ENCODE assay signal across 16 cellular contexts in genomic region chr12:6369916-6370575, GRCh38. TPM values are rescaled to one million over a fixed set of nuclear protein-coding genes. Genes with fewer than 3 reads are reported as not detected.
DNase-seq lines count a peak whose midpoint lies in the region; ATAC-seq and TF ChIP-seq lines count a peak whose summit lies in the region.
"Had no signal": no experiment of that assay in that cellular context is flagged by ENCODE, and none has a peak within 500 bp of the region (broad histone marks: within the 10 kb centered on the region; RNA-seq: fewer than 3 reads in every experiment).

No MANE protein-coding gene starts in this region.

- no peaks in the 10 kb centered on the region for H3K36me3 ChIP-seq in BLaER1 treated with 17β-estradiol and CSF1 and Interleukin-3, amounts not matched to agents 10 nM and 100 nM
- no peaks in the 10 kb centered on the region for H3K36me3 ChIP-seq in PC-3 (ENCODE audit: low read depth, low read length)
- no peaks in the 10 kb centered on the region for H3K36me3 ChIP-seq in trophoblast cell (ENCODE audit: control insufficient read depth in 1 of 2, insufficient read depth in 2 of 2, low read length in 2 of 2)
- H3K36me3 ChIP-seq: tibial artery had no signal

- H3K9ac ChIP-seq in BLaER1 treated with 17β-estradiol and CSF1 and Interleukin-3, amounts not matched to agents 10 nM and 100 nM, result peak overlapping the region in 3 of 11 experiments; percentile 12 to 37 (median 36); a peak in 3 of 22 replicates
- H3K9ac ChIP-seq in PC-3 (ENCODE audit: low read length), result peak overlapping the region; percentile 70; the same call in 1 of the 2 replicates
- no peak overlapping the region for H3K9ac ChIP-seq in trophoblast cell (ENCODE audit: low read length)

- no peak overlapping the region for H4K8ac ChIP-seq in trophoblast cell (ENCODE audit: low read depth, low read length)

- POLR2A ChIA-PET in PC-3 (lab: Charles Lee; ENCODE audit: unreplicated experiment), result no interaction called here

- no peaks in the 10 kb centered on the region for H3K9me2 ChIP-seq in PC-3 (replicated peaks; ENCODE audit: low read length)

- BruUV-seq in PC-3 (replicated peaks; lab: Mats Ljungman, UMichigan), result no TSS peak

- H4K12ac ChIP-seq in trophoblast cell (ENCODE audit: low read depth, low read length), result no peak overlapping the region

- TF ChIP-seq CTCF in PC-3 (conservative IDR thresholded peaks at IDR 0.05; ENCODE audit: low read depth, low read length) (no peak), fibroblast of mammary gland (conservative IDR thresholded peaks at IDR 0.05; ENCODE audit: control insufficient read depth, insufficient read depth, low read depth, low read length) (no peak)

- peaks cover 20% of the 10 kb centered on the region for H3K79me1 ChIP-seq in trophoblast cell (ENCODE audit: low read length)

- H3K4ac ChIP-seq in trophoblast cell (ENCODE audit: low read depth, low read length), result peak overlapping the region; percentile 14

- H3K4me3 ChIP-seq in BLaER1 treated with 17β-estradiol and CSF1 and Interleukin-3, amounts not matched to agents 10 nM and 100 nM, result no peak overlapping the region
- H3K4me3 ChIP-seq in PC-3 (ENCODE audit: low read length) (no peak overlapping the region), fibroblast of mammary gland (ENCODE audit: control insufficient read depth, low read depth, low read length) (no peak overlapping the region), trophoblast cell (ENCODE audit: low read depth, low read length) (no peak overlapping the region)
- H3K4me3 ChIP-seq: SK-N-MC, tibial artery had no signal

- DNase-seq in PC-3 (no peak), fibroblast of mammary gland (ENCODE audit: low read depth) (peak; percentile 68), trophoblast cell (no peak), foreskin melanocyte (no peak)
- DNase-seq: activated CD4-positive, alpha-beta T cell treated with anti-CD3 and anti-CD28 coated beads, Interleukin-2, amount 10 ng/mL, durations not matched to agents 24 days and 14 days; activated naive CD4-positive, alpha-beta T cell treated with Interleukin-2 at 50 U/mL for 16 hours; CD8-positive, alpha-beta memory T cell; KBM-7; NCI-H2171 treated with DMSO at 0.1 percent for 48 hours; nucleus accumbens; tibial artery had no signal

- H3K27me3 ChIP-seq in BLaER1 treated with 17β-estradiol and CSF1 and Interleukin-3, amounts not matched to agents 10 nM and 100 nM, result no peaks in the 10 kb centered on the region
- H3K27me3 ChIP-seq in PC-3 (ENCODE audit: low read length) (no peaks in the 10 kb centered on the region), trophoblast cell (ENCODE audit: insufficient read depth, low read length) (no peaks in the 10 kb centered on the region)
- H3K27me3 ChIP-seq: tibial artery had no signal

- peaks cover 5% of the 10 kb centered on the region for H3F3A ChIP-seq in PC-3 (ENCODE audit: low read length, unreplicated experiment)

- peak overlapping the region; percentile 48 to 83 (median 71) for H3K4me2 ChIP-seq in BLaER1 treated with 17β-estradiol and CSF1 and Interleukin-3, amounts not matched to agents 10 nM and 100 nM
- H3K4me2 ChIP-seq in PC-3 (ENCODE audit: low read length) (peak overlapping the region; percentile 63; the same call in 1 of the 2 replicates), trophoblast cell (ENCODE audit: low read length) (no peak overlapping the region)

- peak overlapping the region in 6 of 11 experiments; percentile 15 to 57 (median 39); a peak in 7 of 22 replicates for H3K27ac ChIP-seq in BLaER1 treated with 17β-estradiol and CSF1 and Interleukin-3, amounts not matched to agents 10 nM and 100 nM
- H3K27ac ChIP-seq in PC-3 (ENCODE audit: low read length), result peak overlapping the region; percentile 98
- no peak overlapping the region for H3K27ac ChIP-seq in trophoblast cell (ENCODE audit: low read depth, low read length)
- H3K27ac ChIP-seq: SK-N-MC had no signal

- WGBS in trophoblast cell (ENCODE audit: extremely low coverage, insufficient coverage, insufficient read length), result no CpG with 5 or more reads among the region's 9 CpGs

- H2AFZ ChIP-seq in PC-3 (ENCODE audit: low read length) (no peak overlapping the region), trophoblast cell (ENCODE audit: insufficient read depth, low read length, poor library complexity) (no peak overlapping the region)

- 0 out of 2 replicates have a peak, but pooled peaks cover 5% of the 10 kb centered on the region for H3K79me2 ChIP-seq in PC-3 (ENCODE audit: low read length)
- H3K79me2 ChIP-seq in trophoblast cell (ENCODE audit: control insufficient read depth, insufficient read depth, low read length, poor library complexity), result peaks cover 3% of the 10 kb centered on the region

- no peak overlapping the region for H2BK12ac ChIP-seq in trophoblast cell (ENCODE audit: low read length)

- H3K14ac ChIP-seq in trophoblast cell (ENCODE audit: low read length), result no peak overlapping the region

- H2AK5ac ChIP-seq in trophoblast cell (ENCODE audit: low read length), result peak overlapping the region; percentile 11

- H2BK120ac ChIP-seq in trophoblast cell (ENCODE audit: insufficient read depth, low read length, poor library complexity), result no peak overlapping the region

- ATAC-seq in PC-3 (no peak), HG03521 (IDR thresholded peaks at IDR 0.05; ENCODE audit: unreplicated experiment) (no peak), GM18909 (IDR thresholded peaks at IDR 0.05; ENCODE audit: poor library complexity, unreplicated experiment) (no peak), HG03045 (IDR thresholded peaks at IDR 0.05; ENCODE audit: unreplicated experiment) (no peak)

- H4K20me1 ChIP-seq in BLaER1 treated with 17β-estradiol and CSF1 and Interleukin-3, amounts not matched to agents 10 nM and 100 nM, result no peaks in the 10 kb centered on the region
- no peaks in the 10 kb centered on the region for H4K20me1 ChIP-seq in PC-3 (ENCODE audit: low read length)

- H2BK5ac ChIP-seq in trophoblast cell (ENCODE audit: low read depth, low read length, poor library complexity), result no peak overlapping the region

- peak overlapping the region; percentile 42 for H3K18ac ChIP-seq in trophoblast cell (ENCODE audit: low read length)

- intact Hi-C loops in PC-3 (cut with micrococcal nuclease), result loop anchor here (2.0 kb wide), 1 partner anchor 33 kb away; no protein-coding TSS in a partner anchor

- CTCF ChIA-PET in PC-3 (lab: Charles Lee), result no interaction called here

- H4K91ac ChIP-seq in trophoblast cell (ENCODE audit: low read depth, low read length), result peak overlapping the region; percentile 37

- H3K23ac ChIP-seq in trophoblast cell (ENCODE audit: low read length), result no peak overlapping the region

- H3K9me3 ChIP-seq in BLaER1 treated with 17β-estradiol and CSF1 and Interleukin-3, amounts not matched to agents 10 nM and 100 nM (replicated peaks in 1 of 11), result no peaks in the 10 kb centered on the region
- H3K9me3 ChIP-seq in PC-3 (ENCODE audit: low read length), result no peaks in the 10 kb centered on the region
- peaks cover 1% of the 10 kb centered on the region for H3K9me3 ChIP-seq in trophoblast cell (ENCODE audit: insufficient read depth, low read depth, low read length)
- H3K9me3 ChIP-seq: tibial artery had no signal

- peaks cover 61 to 82% (median 68%) of the 10 kb centered on the region in 10 experiments for H3K4me1 ChIP-seq in BLaER1 treated with 17β-estradiol and CSF1 and Interleukin-3, amounts not matched to agents 10 nM and 100 nM
- H3K4me1 ChIP-seq in PC-3 (ENCODE audit: insufficient read depth, low read length), result peaks cover 65% of the 10 kb centered on the region
- peaks cover 32 to 35% of the 10 kb centered on the region in 2 experiments for H3K4me1 ChIP-seq in trophoblast cell (ENCODE audit: control insufficient read depth in 1 of 2, insufficient read depth in 2 of 2, low read length in 2 of 2)

RNA-seq across cellular contexts. Expression of gene SCNN1A, which starts 5.3 kb away (rescaled TPM):
- total RNA-seq in PC-3 (2014; rRNA removed), result 2.3 and 2.9 TPM in 2 replicates
- polyA plus RNA-seq in trophoblast cell (2013), result 2.3 and 2.7 TPM in 2 replicates
- total RNA-seq: activated CD4-positive, alpha-beta T cell treated with anti-CD3 and anti-CD28 coated beads, Interleukin-2, amount 10 ng/mL, durations not matched to agents 24 days and 14 days had no signal

RNA-seq across cellular contexts. Expression of gene LTBR, which starts 13.9 kb away (rescaled TPM):
- total RNA-seq in PC-3 (2014; rRNA removed), result 160 and 163 TPM in 2 replicates
- 34.3 and 34.8 TPM in 2 replicates for polyA plus RNA-seq in trophoblast cell (2013)
- polyA plus RNA-seq: CD8-positive, alpha-beta memory T cell had no signal

RNA-seq across cellular contexts. Expression of gene TNFRSF1A, which starts 28.2 kb away (rescaled TPM):
- total RNA-seq in PC-3 (2014; rRNA removed), result 95.1 and 97.4 TPM in 2 replicates
- 81.0 and 90.7 TPM in 2 replicates for polyA plus RNA-seq in trophoblast cell (2013)

RNA-seq across cellular contexts. Expression of gene PLEKHG6, which starts 59.6 kb away (rescaled TPM):
- 18.0 and 18.4 TPM in 2 replicates for total RNA-seq in PC-3 (2014; rRNA removed)
- 17.4 and 20.1 TPM in 2 replicates for polyA plus RNA-seq in trophoblast cell (2013)
- total RNA-seq: activated CD4-positive, alpha-beta T cell treated with anti-CD3 and anti-CD28 coated beads, Interleukin-2, amount 10 ng/mL, durations not matched to agents 24 days and 14 days; CD8-positive, alpha-beta memory T cell had no signal
